In the genomic region with DNA sequence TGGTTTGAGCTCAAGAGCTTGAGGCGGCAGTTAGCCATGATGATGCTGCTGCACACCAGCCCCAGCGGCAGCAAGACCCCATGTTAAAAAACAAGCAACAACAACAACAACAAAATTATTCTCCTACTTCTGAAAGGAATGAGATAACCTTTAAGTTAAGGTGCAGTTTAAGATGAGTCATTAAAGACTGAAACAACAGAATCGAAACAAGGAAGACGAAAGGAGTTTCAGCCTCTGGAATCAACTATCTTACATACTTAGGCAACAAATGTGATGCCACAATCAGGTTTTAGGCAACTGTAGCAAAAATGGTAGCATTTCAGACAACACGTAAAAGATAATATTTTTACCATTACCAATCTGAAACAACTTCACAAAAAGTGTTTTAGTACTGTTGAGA, we compare ENCODE assay signal across 14 cellular contexts. TPM values are rescaled to one million over a fixed set of nuclear protein-coding genes. Genes with fewer than 3 reads are reported as not detected.
DNase-seq lines count a peak whose midpoint lies in the region; ATAC-seq lines count a peak whose summit lies in the region.
"Had no signal": no experiment of that assay in that cellular context is flagged by ENCODE, and none has a peak within 500 bp of the region (broad histone marks: within the 10 kb centered on the region; RNA-seq: fewer than 3 reads in every experiment).

No MANE protein-coding gene starts in this region.

- intact Hi-C loops in dendritic cell treated with granulocyte-macrophage colony-stimulating factor and Interleukin-4, amounts not matched to agents 40 ng/mL and 50 ng/mL, for 4 days (cut with micrococcal nuclease): no loop called here

- H3K36me3 Mint-ChIP-seq in activated naive CD4-positive, alpha-beta T cell treated with anti-CD3 and anti-CD28 coated beads, Interleukin-2, amount 50 U/mL, for 72 hours: peaks cover 11 to 37% of the 10 kb centered on the region in 2 donors
- peaks cover 34% of the 10 kb centered on the region for H3K36me3 Mint-ChIP-seq in T-helper 1 cell treated with Interleukin-12 subunit alpha and Interleukin-12 subunit beta and Interleukin-4 antibody, amounts not matched to agents 30 μg/mL and 1 μg/mL, for 36 hours (ENCODE audit: low read depth)
- peaks cover 58% of the 10 kb centered on the region for H3K36me3 Mint-ChIP-seq in dendritic cell treated with granulocyte-macrophage colony-stimulating factor and Interleukin-4, amounts not matched to agents 40 ng/mL and 50 ng/mL, for 4 days (ENCODE audit: low read depth)

- no peak for DNase-seq in activated naive CD4-positive, alpha-beta T cell treated with anti-CD3 and anti-CD28 coated beads, Interleukin-2, amount 50 U/mL, for 72 hours (ENCODE audit: low spot score in 2 of 2)
- no peak for DNase-seq in activated naive CD4-positive, alpha-beta T cell (lab: John Stamatoyannopoulos, UW)
- no peak for DNase-seq in stimulated activated naive CD8-positive, alpha-beta T cell treated with anti-CD3 and anti-CD28 coated beads, Interleukin-15, Interleukin-2, amounts not matched to agents 100 U/mL and 50 U/mL, for 24 hours
- no peak for DNase-seq in stimulated activated CD4-positive, alpha-beta T cell treated with anti-CD3 and anti-CD28 coated beads, Interleukin-1b, Interleukin-23, amount 100 ng/mL, for 48 hours
- DNase-seq in mesenteric fat pad (ENCODE audit: low spot score): no peak
- DNase-seq: ACHN; CD8-positive, alpha-beta memory T cell; GOT3; KG1; NCI-H1694 had no signal

- peak overlapping the region; percentile 15 for H3K4me3 Mint-ChIP-seq in T-helper 1 cell treated with Interleukin-12 subunit alpha and Interleukin-12 subunit beta and Interleukin-4 antibody, amounts not matched to agents 30 μg/mL and 1 μg/mL, for 36 hours
- no peak overlapping the region for H3K4me3 Mint-ChIP-seq in dendritic cell treated with granulocyte-macrophage colony-stimulating factor and Interleukin-4, amounts not matched to agents 40 ng/mL and 50 ng/mL, for 4 days

- peaks cover 0 to 5% of the 10 kb centered on the region in 2 donors for H3K9me3 Mint-ChIP-seq in activated naive CD4-positive, alpha-beta T cell treated with anti-CD3 and anti-CD28 coated beads, Interleukin-2, amount 50 U/mL, for 72 hours
- H3K9me3 Mint-ChIP-seq in T-helper 1 cell treated with Interleukin-12 subunit alpha and Interleukin-12 subunit beta and Interleukin-4 antibody, amounts not matched to agents 30 μg/mL and 1 μg/mL, for 36 hours: no peaks in the 10 kb centered on the region
- H3K9me3 Mint-ChIP-seq in dendritic cell treated with granulocyte-macrophage colony-stimulating factor and Interleukin-4, amounts not matched to agents 40 ng/mL and 50 ng/mL, for 4 days: no peaks in the 10 kb centered on the region
- H3K9me3 Mint-ChIP-seq: CD8-positive, alpha-beta memory T cell had no signal

- ATAC-seq in activated naive CD4-positive, alpha-beta T cell treated with anti-CD3 and anti-CD28 coated beads, Interleukin-2, amount 50 U/mL, for 72 hours: peak; percentile 53 to 71
- ATAC-seq in stimulated activated naive CD8-positive, alpha-beta T cell treated with anti-CD3 and anti-CD28 coated beads, Interleukin-15, Interleukin-2, amounts not matched to agents 100 U/mL and 50 U/mL, for 24 hours: no peak

- H3K27ac Mint-ChIP-seq in activated naive CD4-positive, alpha-beta T cell treated with anti-CD3 and anti-CD28 coated beads, Interleukin-2, amount 50 U/mL, for 72 hours: peak overlapping the region; percentile 0 to 86
- H3K27ac Mint-ChIP-seq in T-helper 1 cell treated with Interleukin-12 subunit alpha and Interleukin-12 subunit beta and Interleukin-4 antibody, amounts not matched to agents 30 μg/mL and 1 μg/mL, for 36 hours: no peak overlapping the region
- peak overlapping the region; percentile 14 for H3K27ac Mint-ChIP-seq in dendritic cell treated with granulocyte-macrophage colony-stimulating factor and Interleukin-4, amounts not matched to agents 40 ng/mL and 50 ng/mL, for 4 days

- peaks cover 34% of the 10 kb centered on the region for H3K4me1 Mint-ChIP-seq in T-helper 1 cell treated with Interleukin-12 subunit alpha and Interleukin-12 subunit beta and Interleukin-4 antibody, amounts not matched to agents 30 μg/mL and 1 μg/mL, for 36 hours (ENCODE audit: low read depth)
- peaks cover 33% of the 10 kb centered on the region for H3K4me1 Mint-ChIP-seq in dendritic cell treated with granulocyte-macrophage colony-stimulating factor and Interleukin-4, amounts not matched to agents 40 ng/mL and 50 ng/mL, for 4 days (ENCODE audit: low read depth)

- H3K27me3 Mint-ChIP-seq in T-helper 1 cell treated with Interleukin-12 subunit alpha and Interleukin-12 subunit beta and Interleukin-4 antibody, amounts not matched to agents 30 μg/mL and 1 μg/mL, for 36 hours (ENCODE audit: low read depth): no peaks in the 10 kb centered on the region
- H3K27me3 Mint-ChIP-seq in dendritic cell treated with granulocyte-macrophage colony-stimulating factor and Interleukin-4, amounts not matched to agents 40 ng/mL and 50 ng/mL, for 4 days: no peaks in the 10 kb centered on the region
- H3K27me3 Mint-ChIP-seq: CD8-positive, alpha-beta memory T cell had no signal

RNA-seq across cellular contexts. Expression of gene SCAANT1, which starts 12.2 kb away (rescaled TPM):
- total RNA-seq in activated naive CD4-positive, alpha-beta T cell treated with anti-CD3 and anti-CD28 coated beads, Interleukin-2, amount 50 U/mL, for 72 hours: not detected
- total RNA-seq in mesenteric fat pad: not detected
- total RNA-seq: CD8-positive, alpha-beta memory T cell; Daoy; M059J had no signal

RNA-seq across cellular contexts. Expression of gene ATXN7, which starts 36.3 kb away (rescaled TPM):
- 10 to 100 TPM; 28.6 to 54.9 TPM for total RNA-seq in activated naive CD4-positive, alpha-beta T cell treated with anti-CD3 and anti-CD28 coated beads, Interleukin-2, amount 50 U/mL, for 72 hours
- total RNA-seq in mesenteric fat pad: 42.3 TPM

RNA-seq across cellular contexts. Expression of gene THOC7, which starts 36.4 kb away (rescaled TPM):
- total RNA-seq in activated naive CD4-positive, alpha-beta T cell treated with anti-CD3 and anti-CD28 coated beads, Interleukin-2, amount 50 U/mL, for 72 hours: 10 to 100 TPM; 15.6 to 89.2 TPM
- 63.2 TPM for total RNA-seq in mesenteric fat pad
